ENCODE assay signal across 21 cellular contexts in genomic region chr7:155309021-155309338, GRCh38.
"Had no signal": no experiment of that assay in that cellular context is flagged by ENCODE, and none has a peak within 500 bp of the region (broad histone marks: within the 10 kb centered on the region; RNA-seq: fewer than 3 reads in every experiment).

No MANE protein-coding gene starts in this region.

- H3K9ac ChIP-seq: SK-N-SH had no signal

- ATAC-seq: Panc1, PC-3, T-cell had no signal

- H3K9me3 ChIP-seq: SK-N-SH had no signal

- H3K9me2 ChIP-seq: SK-N-SH had no signal

- DNase-seq: Karpas-422, KG1, MM.1S, NCI-H1092 treated with DMSO at 0.1 percent for 48 hours, NCI-H1436, NCI-H187, NCI-H2029, NCI-H2081 treated with DMSO at 0.1 percent for 48 hours, NCI-H2171, NCI-H226, NCI-H446, NCI-H510A, NCI-H524 treated with DMSO at 0.1 percent for 48 hours, NCI-H69, NCI-H774, PC-3, SHP77, SK-N-SH, SW 1271, T-cell had no signal

- H3K4me2 ChIP-seq: SK-N-SH had no signal
